Comparison of ENCODE assay signal across 20 cellular contexts in genomic region chr17:19357351-19358140, GRCh38. TPM values are rescaled to one million over a fixed set of nuclear protein-coding genes. Genes with fewer than 3 reads are reported as not detected.
A peak's percentile ranks its signal among the peaks of the same experiment; 100 is the strongest.
DNase-seq lines count a peak whose midpoint lies in the region; ATAC-seq and TF ChIP-seq lines count a peak whose summit lies in the region.
"Had no signal": no experiment of that assay in that cellular context is flagged by ENCODE, and none has a peak within 500 bp of the region (broad histone marks: within the 10 kb centered on the region; RNA-seq: fewer than 3 reads in every experiment).

No MANE protein-coding gene starts in this region.

- no peak overlapping the region for H4K91ac ChIP-seq in IMR-90 (ENCODE audit: insufficient read depth, low read depth, low read length)

- peaks cover 6% of the 10 kb centered on the region for H3K36me3 Mint-ChIP-seq in T-helper 17 cell (ENCODE audit: low read depth)
- no peaks in the 10 kb centered on the region for H3K36me3 Mint-ChIP-seq in activated CD4-positive, alpha-beta T cell treated with anti-CD3 and anti-CD28 coated beads, Interleukin-2, amount 10 ng/mL, durations not matched to agents 7 days and 5 days (ENCODE audit: low read depth)
- H3K36me3 Mint-ChIP-seq: CD4-positive, CD25-positive, alpha-beta regulatory T cell had no signal

- no peak overlapping the region for H3K4me3 Mint-ChIP-seq in T-helper 17 cell
- no peak overlapping the region for H3K4me3 Mint-ChIP-seq in activated CD4-positive, alpha-beta T cell treated with anti-CD3 and anti-CD28 coated beads, Interleukin-2, amount 10 ng/mL, durations not matched to agents 7 days and 5 days

- WGBS in IMR-90 (ENCODE audit: extremely low coverage in 2 of 2, insufficient read length in 1 of 2), 2 experiments: 89% methylated on average over 5 of the region's 14 CpGs; no CpG with 5 or more reads in 1 of the 2 experiments
- WGBS in sigmoid colon, 2 donors: 75 to 86% methylated on average over 14 of the region's 14 CpGs

- CTCF ChIA-PET in IMR-90 (lab: Yijun Ruan, JAX): no interaction called here
- CTCF ChIA-PET in activated CD4-positive, alpha-beta T cell treated with anti-CD3 and anti-CD28 coated beads, Interleukin-2, amount 10 ng/mL, durations not matched to agents 7 days and 5 days (lab: Charles Lee): no interaction called here

- no peak overlapping the region for H3K4me3 ChIP-seq in IMR-90 (ENCODE audit: insufficient read depth, low read depth, low read length)
- no peak overlapping the region for H3K4me3 ChIP-seq in sigmoid colon
- H3K4me3 ChIP-seq: PC-9 had no signal

- H2AK9ac ChIP-seq in IMR-90 (replicated peaks; ENCODE audit: low read depth, low read length, poor library complexity): peak overlapping the region; percentile 7

- TF ChIP-seq POLR2A in IMR-90 (IDR thresholded peaks at IDR 0.05; ENCODE audit: low read depth, low read length) (no peak), sigmoid colon (IDR thresholded peaks at IDR 0.05) (no peak)

- no peak overlapping the region for H3K4me2 ChIP-seq in IMR-90 (ENCODE audit: low read depth, low read length)
- H3K4me2 ChIP-seq: PC-9 had no signal

- H2BK20ac ChIP-seq in IMR-90 (ENCODE audit: low read depth, low read length): no peak overlapping the region

- H3K56ac ChIP-seq in IMR-90 (ENCODE audit: extremely low read depth, insufficient read depth, low read length): no peak overlapping the region

- peaks cover 9% of the 10 kb centered on the region for H3K9me1 ChIP-seq in IMR-90 (ENCODE audit: insufficient read depth, low read length)

- no TSS peak for BruUV-seq in IMR-90 (replicated peaks; lab: Mats Ljungman, UMichigan)

- H4K8ac ChIP-seq in IMR-90 (ENCODE audit: low read depth in 2 of 2, low read length in 2 of 2): no peak overlapping the region

- no peaks in the 10 kb centered on the region for H3K9me3 Mint-ChIP-seq in activated CD4-positive, alpha-beta T cell treated with anti-CD3 and anti-CD28 coated beads, Interleukin-2, amount 10 ng/mL, durations not matched to agents 7 days and 5 days
- H3K9me3 Mint-ChIP-seq: CD4-positive, CD25-positive, alpha-beta regulatory T cell had no signal

- no peaks in the 10 kb centered on the region for H3K9me3 ChIP-seq in IMR-90 (ENCODE audit: control insufficient read depth, insufficient read depth, low read length)
- H3K9me3 ChIP-seq in T-helper 17 cell (ENCODE audit: control insufficient read depth, low read length, poor library complexity, severe bottlenecking): no peaks in the 10 kb centered on the region
- H3K9me3 ChIP-seq in sigmoid colon: no peaks in the 10 kb centered on the region
- H3K9me3 ChIP-seq: BE2C had no signal

- H3K4me1 ChIP-seq in IMR-90 (ENCODE audit: control insufficient read depth, insufficient read depth, low read length) (no peaks in the 10 kb centered on the region), sigmoid colon (peaks cover 0 to 12% (median 9%) of the 10 kb centered on the region in 4 donors)
- H3K4me1 ChIP-seq: BE2C had no signal

- H2BK15ac ChIP-seq in IMR-90 (ENCODE audit: low read depth, low read length): no peak overlapping the region

- no peak for TF ChIP-seq EP300 in sigmoid colon (IDR thresholded peaks at IDR 0.05)

- H3K36me3 ChIP-seq in IMR-90 (ENCODE audit: control insufficient read depth, insufficient read depth, low read length) (peaks cover 6% of the 10 kb centered on the region), sigmoid colon (peaks cover 0 to 19% (median 2%) of the 10 kb centered on the region in 4 donors)
- H3K36me3 ChIP-seq: BE2C had no signal

- ATAC-seq in IMR-90 (ENCODE audit: low read depth): no peak
- no peak for ATAC-seq in T-helper 17 cell
- peak; percentile 62 for ATAC-seq in left colon
- ATAC-seq: HCT116 had no signal

- H3K4me1 Mint-ChIP-seq in T-helper 17 cell: peaks cover 9% of the 10 kb centered on the region
- H3K4me1 Mint-ChIP-seq in activated CD4-positive, alpha-beta T cell treated with anti-CD3 and anti-CD28 coated beads, Interleukin-2, amount 10 ng/mL, durations not matched to agents 7 days and 5 days: peaks cover 5% of the 10 kb centered on the region

- no peak overlapping the region for H4K5ac ChIP-seq in IMR-90 (ENCODE audit: low read depth, low read length)

- dilution Hi-C loops in IMR-90 (cut with HindIII; ENCODE audit: low sequenced_read_pairs, unreplicated experiment): no loop called here

- POLR2A ChIA-PET in IMR-90 (lab: Charles Lee; ENCODE audit: unreplicated experiment): no interaction called here
- POLR2A ChIA-PET in activated CD4-positive, alpha-beta T cell treated with anti-CD3 and anti-CD28 coated beads, Interleukin-2, amount 10 ng/mL, durations not matched to agents 7 days and 5 days (lab: Charles Lee): no interaction called here

- no peak for TF ChIP-seq RAD21 in IMR-90 (IDR thresholded peaks at IDR 0.05; ENCODE audit: low read length)

- peaks cover 56% of the 10 kb centered on the region for H3K27me3 Mint-ChIP-seq in T-helper 17 cell
- peaks cover 15% of the 10 kb centered on the region for H3K27me3 Mint-ChIP-seq in activated CD4-positive, alpha-beta T cell treated with anti-CD3 and anti-CD28 coated beads, Interleukin-2, amount 10 ng/mL, durations not matched to agents 7 days and 5 days

- no peaks in the 10 kb centered on the region; the same call in 1 of the 2 replicates for H4K20me1 ChIP-seq in IMR-90 (ENCODE audit: insufficient read depth, low read length)

- no peak overlapping the region for H3K18ac ChIP-seq in IMR-90 (ENCODE audit: low read depth, low read length)

- no peak overlapping the region for H2BK5ac ChIP-seq in IMR-90 (ENCODE audit: low read depth, low read length, poor library complexity, severe bottlenecking)

- TF ChIP-seq CTCF in IMR-90 (conservative IDR thresholded peaks at IDR 0.05; ENCODE audit: low read depth, low read length) (no peak), sigmoid colon (IDR thresholded peaks at IDR 0.05) (no peak)

- H3K27ac Mint-ChIP-seq in T-helper 17 cell: peak overlapping the region; percentile 32
- no peak overlapping the region for H3K27ac Mint-ChIP-seq in activated CD4-positive, alpha-beta T cell treated with anti-CD3 and anti-CD28 coated beads, Interleukin-2, amount 10 ng/mL, durations not matched to agents 7 days and 5 days

- no peak overlapping the region for H2AK5ac ChIP-seq in IMR-90 (ENCODE audit: low read depth, low read length)

- H3K27ac ChIP-seq in IMR-90 (ENCODE audit: insufficient read depth, low read length): no peak overlapping the region
- no peak overlapping the region for H3K27ac ChIP-seq in sigmoid colon
- H3K27ac ChIP-seq: PC-9 had no signal

- intact Hi-C loops in IMR-90 (cut with micrococcal nuclease): no loop called here
- intact Hi-C loops in left colon (cut with DNase I, micrococcal nuclease): no loop called here
- intact Hi-C loops in sigmoid colon (cut with DNase I): no loop called here

- H2AFZ ChIP-seq in IMR-90 (replicated peaks; ENCODE audit: low read length, poor library complexity): no peak overlapping the region
- H2AFZ ChIP-seq: PC-9 had no signal

- no peak overlapping the region for H3K23ac ChIP-seq in IMR-90 (ENCODE audit: low read depth, low read length)

- in situ Hi-C loops in IMR-90 (cut with MboI; ENCODE audit: low sequenced_read_pairs): no loop called here

- no peak overlapping the region for H3K9ac ChIP-seq in IMR-90 (ENCODE audit: low read depth, low read length)

- H3K14ac ChIP-seq in IMR-90 (replicated peaks; ENCODE audit: low read depth, low read length): no peak overlapping the region

- no peak for DNase-seq in IMR-90
- no peak for DNase-seq in T-helper 17 cell
- DNase-seq in left colon: no peak
- DNase-seq in sigmoid colon: peak; percentile 40
- no peak for DNase-seq in GM03348 (ENCODE audit: low spot score)
- DNase-seq in cortex of kidney (lab: John Stamatoyannopoulos, UW): no peak
- DNase-seq in activated CD4-positive, alpha-beta T cell treated with anti-CD3 and anti-CD28 coated beads, Interleukin-2, amount 10 ng/mL, durations not matched to agents 7 days and 5 days: no peak
- no peak for DNase-seq in NCI-H1694 (lab: John Stamatoyannopoulos, UW)
- DNase-seq: BE2C; CD4-positive, CD25-positive, alpha-beta regulatory T cell; EL; GF-D8; Kasumi-1; NCI-H1417; NCI-H187; NCI-H446 treated with DMSO at 0.1 percent for 48 hours; PC-9; SIG-M5 had no signal

- H2BK120ac ChIP-seq in IMR-90 (ENCODE audit: low read depth, low read length): no peak overlapping the region

- H3K4ac ChIP-seq in IMR-90 (ENCODE audit: low read depth, low read length): no peak overlapping the region

- H3K79me1 ChIP-seq in IMR-90 (ENCODE audit: low read depth in 1 of 2, low read length in 2 of 2): peaks cover 4 to 11% of the 10 kb centered on the region in 2 experiments; a peak in 3 of 4 replicates

- H3K27me3 ChIP-seq in IMR-90 (ENCODE audit: control insufficient read depth, insufficient read depth, low read length) (no peaks in the 10 kb centered on the region), sigmoid colon (no peaks in the 10 kb centered on the region)
- H3K27me3 ChIP-seq: BE2C had no signal

RNA-seq across cellular contexts. Expression of gene B9D1, which starts 5.0 kb away (rescaled TPM):
- total RNA-seq in IMR-90 (2012; rRNA removed): 23.3 and 42.5 TPM in 2 replicates
- polyA plus RNA-seq in IMR-90 (2012; rRNA removed): 43.8 and 54.9 TPM in 2 replicates
- polyA plus RNA-seq in IMR-90 (2012; cell fraction: cytosol; rRNA removed): 53.7 and 71.4 TPM in 2 replicates
- polyA plus RNA-seq in IMR-90 (2012; cell fraction: nucleus; rRNA removed; ENCODE audit: low replicate concordance): 30.7 and 46.9 TPM in 2 replicates
- 1 to 10 TPM in 1 of 2 donors, under 1 TPM in 1; 0.37 to 1.2 TPM for total RNA-seq in T-helper 17 cell
- total RNA-seq in left colon: 1 to 10 TPM; 7.1 to 7.3 TPM
- total RNA-seq in sigmoid colon: 10 to 100 TPM; 15.2 to 22.4 (median 16.0) TPM
- polyA plus RNA-seq in sigmoid colon: 10 to 100 TPM in 1 of 3 donors, 1 to 10 TPM in 2; 6.6 to 12.1 (median 6.9) TPM
- 1 to 10 TPM; 1.3 to 1.6 TPM for total RNA-seq in activated CD4-positive, alpha-beta T cell treated with anti-CD3 and anti-CD28 coated beads, Interleukin-2, amount 10 ng/mL, durations not matched to agents 7 days and 5 days

RNA-seq across cellular contexts. Expression of gene MAPK7, which starts 20.8 kb away (rescaled TPM):
- total RNA-seq in IMR-90 (2012; rRNA removed) (6.4 and 9.7 TPM in 2 replicates), T-helper 17 cell (10 to 100 TPM; 16.7 to 20.3 TPM), left colon (10 to 100 TPM; 42.5 to 47.4 TPM), sigmoid colon (10 to 100 TPM; 22.4 to 45.7 (median 29.5) TPM)
- polyA plus RNA-seq in IMR-90 (2012; rRNA removed) (20.7 and 25.4 TPM in 2 replicates), sigmoid colon (10 to 100 TPM; 18.3 to 35.9 (median 22.8) TPM)
- 31.6 and 31.9 TPM in 2 replicates for polyA plus RNA-seq in IMR-90 (2012; cell fraction: cytosol; rRNA removed)
- 48.2 and 94.1 TPM in 2 replicates for polyA plus RNA-seq in IMR-90 (2012; cell fraction: nucleus; rRNA removed; ENCODE audit: low replicate concordance)
- total RNA-seq in activated CD4-positive, alpha-beta T cell treated with anti-CD3 and anti-CD28 coated beads, Interleukin-2, amount 10 ng/mL, durations not matched to agents 7 days and 5 days: 10 to 100 TPM; 37.6 to 46.5 TPM

RNA-seq across cellular contexts. Expression of gene MFAP4, which starts 29.4 kb away (rescaled TPM):
- total RNA-seq in IMR-90 (2012; rRNA removed): 5.0 and 7.0 TPM in 2 replicates
- polyA plus RNA-seq in IMR-90 (2012; rRNA removed): 69.5 and 71.6 TPM in 2 replicates
- 64.0 and 103 TPM in 2 replicates for polyA plus RNA-seq in IMR-90 (2012; cell fraction: cytosol; rRNA removed)
- polyA plus RNA-seq in IMR-90 (2012; cell fraction: nucleus; rRNA removed; ENCODE audit: low replicate concordance): 30.2 and 36.0 TPM in 2 replicates
- total RNA-seq in T-helper 17 cell: not detected
- 10 to 100 TPM; 12.9 to 68.6 TPM for total RNA-seq in left colon
- 100 to 1,000 TPM; 189 to 324 (median 195) TPM for total RNA-seq in sigmoid colon
- polyA plus RNA-seq in sigmoid colon: 10 to 100 TPM in 2 of 3 donors, 1 to 10 TPM in 1; 9.9 to 52.2 (median 42.0) TPM
- not detected for total RNA-seq in activated CD4-positive, alpha-beta T cell treated with anti-CD3 and anti-CD28 coated beads, Interleukin-2, amount 10 ng/mL, durations not matched to agents 7 days and 5 days
- total RNA-seq: CD4-positive, CD25-positive, alpha-beta regulatory T cell; MCF 10A; PC-9 had no signal
- polyA plus RNA-seq: CD4-positive, CD25-positive, alpha-beta regulatory T cell had no signal

RNA-seq across cellular contexts. Expression of gene RNF112, which starts 53.5 kb away (rescaled TPM):
- total RNA-seq in IMR-90 (2012; rRNA removed) (1.7 and 2.5 TPM in 2 replicates), T-helper 17 cell (under 1 TPM; 0.25 to 0.57 TPM), left colon (1 to 10 TPM; 4.0 to 4.6 TPM), sigmoid colon (1 to 10 TPM; 3.8 to 8.6 (median 7.8) TPM)
- polyA plus RNA-seq in IMR-90 (2012; rRNA removed) (5.5 and 5.7 TPM in 2 replicates), sigmoid colon (1 to 10 TPM in 1 of 3 donors, under 1 TPM in 2; 0.60 to 7.2 (median 0.92) TPM)
- polyA plus RNA-seq in IMR-90 (2012; cell fraction: cytosol; rRNA removed): 2.2 and 2.8 TPM in 2 replicates
- 32.3 and 51.9 TPM in 2 replicates for polyA plus RNA-seq in IMR-90 (2012; cell fraction: nucleus; rRNA removed; ENCODE audit: low replicate concordance)
- under 1 TPM; 0.58 to 0.67 TPM for total RNA-seq in activated CD4-positive, alpha-beta T cell treated with anti-CD3 and anti-CD28 coated beads, Interleukin-2, amount 10 ng/mL, durations not matched to agents 7 days and 5 days
- total RNA-seq: MCF 10A had no signal
- polyA plus RNA-seq: CD4-positive, CD25-positive, alpha-beta regulatory T cell had no signal
